ENCODE assay signal across 18 cellular contexts in genomic region chrX:87391742-87392141, GRCh38.
"Had no signal": no experiment of that assay in that cellular context is flagged by ENCODE, and none has a peak within 500 bp of the region (broad histone marks: within the 10 kb centered on the region; RNA-seq: fewer than 3 reads in every experiment).

No MANE protein-coding gene starts in this region.

- DNase-seq: activated CD4-positive, alpha-beta T cell treated with anti-CD3 and anti-CD28 coated beads for 48 hours; activated CD4-positive, alpha-beta T cell treated with anti-CD3 and anti-CD28 coated beads, Interleukin-2, amount 50 U/mL, for 4 hours; activated CD4-positive, CD25-positive, alpha-beta regulatory T cell treated with anti-CD3 and anti-CD28 coated beads, Interleukin-2, amount 50 U/mL, for 72 hours; activated CD8-positive, alpha-beta memory T cell treated with anti-CD3 and anti-CD28 coated beads, Interleukin-2, amount 50 U/mL, for 48 hours; activated CD8-positive, alpha-beta T cell treated with anti-CD3 and anti-CD28 coated beads, Interleukin-2, amount 10 ng/mL, durations not matched to agents 7 days and 5 days; activated T-cell treated with anti-CD3 and anti-CD28 coated beads, Interleukin-2, amount 50 U/mL, for 1 hour; aorta; MV-4-11; NCI-H1092 treated with DMSO at 0.1 percent for 48 hours; NCI-H1417 treated with DMSO at 0.1 percent for 48 hours; NCI-H1694; NCI-H2081; NCI-H510A treated with DMSO at 0.1 percent for 48 hours; NCI-H69; NK-92 treated with Interleukin-12 subunit alpha and Interleukin-12 subunit beta, amount 100 ng/mL, for 24 hours; Peyer's patch; Right ventricle myocardium superior had no signal

- ATAC-seq: activated CD8-positive, alpha-beta T cell treated with anti-CD3 and anti-CD28 coated beads, Interleukin-2, amount 10 ng/mL, durations not matched to agents 7 days and 5 days; WTC11 had no signal
